15 cellular contexts compared by ENCODE assay signal in the genomic region with DNA sequence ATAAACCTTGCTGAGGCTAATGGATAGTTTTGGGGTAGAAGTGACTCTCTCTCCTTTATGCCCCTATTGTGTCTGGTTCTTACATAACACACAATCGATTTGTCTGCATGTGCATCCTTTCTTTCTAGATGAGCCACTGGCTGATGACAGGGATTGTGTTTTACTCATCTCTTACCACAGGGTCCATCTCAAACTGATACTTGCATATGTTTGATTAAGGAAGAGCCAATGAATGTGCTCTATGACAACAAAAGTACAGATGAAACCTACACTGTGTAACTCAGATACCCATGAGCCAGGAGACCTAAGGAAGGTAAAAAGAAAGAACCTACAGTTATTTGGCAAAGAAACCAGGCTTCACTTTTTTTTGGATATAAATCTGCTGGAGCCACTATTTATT. TPM values are rescaled to one million over a fixed set of nuclear protein-coding genes. Genes with fewer than 3 reads are reported as not detected.
DNase-seq lines count a peak whose midpoint lies in the region; ATAC-seq and TF ChIP-seq lines count a peak whose summit lies in the region.
"Had no signal": no experiment of that assay in that cellular context is flagged by ENCODE, and none has a peak within 500 bp of the region (broad histone marks: within the 10 kb centered on the region; RNA-seq: fewer than 3 reads in every experiment).

No MANE protein-coding gene starts in this region.

- H3K9me3 ChIP-seq in IMR-90 (ENCODE audit: control insufficient read depth, insufficient read depth, low read length) = no peaks in the 10 kb centered on the region
- no peaks in the 10 kb centered on the region for H3K9me3 ChIP-seq in tibial artery
- H3K9me3 ChIP-seq: BLaER1, Caco-2, HAP-1 had no signal

- no peaks in the 10 kb centered on the region for H3K36me3 Mint-ChIP-seq in activated T-cell treated with anti-CD3 and anti-CD28 coated beads, Interleukin-2, amount 50 U/mL, for 4 hours (ENCODE audit: insufficient read depth)
- H3K36me3 Mint-ChIP-seq in activated T-cell treated with anti-CD3 and anti-CD28 coated beads, Interleukin-2, amount 50 U/mL, for 24 hours (ENCODE audit: low read depth) = peaks cover 2% of the 10 kb centered on the region
- H3K36me3 Mint-ChIP-seq in stimulated activated effector memory CD8-positive, alpha-beta T cell treated with anti-CD3 and anti-CD28 coated beads, Interleukin-12 subunit alpha, Interleukin-12 subunit beta, amount 100 ng/mL, for 72 hours = peaks cover 5% of the 10 kb centered on the region

- no peak overlapping the region for H2AFZ ChIP-seq in IMR-90 (replicated peaks; ENCODE audit: low read length, poor library complexity)

- no peak overlapping the region for H2AK9ac ChIP-seq in IMR-90 (replicated peaks; ENCODE audit: low read depth, low read length, poor library complexity)

- H2BK20ac ChIP-seq in IMR-90 (ENCODE audit: low read depth, low read length) = no peak overlapping the region

- no peak overlapping the region for H3K23ac ChIP-seq in IMR-90 (ENCODE audit: low read depth, low read length)

- H4K91ac ChIP-seq in IMR-90 (ENCODE audit: insufficient read depth, low read depth, low read length) = no peak overlapping the region

- no peak for DNase-seq in activated CD4-positive, CD25-positive, alpha-beta regulatory T cell treated with anti-CD3 and anti-CD28 coated beads, Interleukin-2, amount 50 U/mL, for 72 hours
- no peak for DNase-seq in activated T-cell treated with anti-CD3 and anti-CD28 coated beads, Interleukin-2, amount 50 U/mL, for 4 hours
- no peak for DNase-seq in activated T-cell treated with anti-CD3 and anti-CD28 coated beads, Interleukin-2, amount 50 U/mL, for 24 hours
- no peak for DNase-seq in IMR-90
- peak in 1 of 2 donors; percentile 52 for DNase-seq in stimulated activated effector memory CD8-positive, alpha-beta T cell treated with anti-CD3 and anti-CD28 coated beads, Interleukin-12 subunit alpha, Interleukin-12 subunit beta, amount 100 ng/mL, for 72 hours (ENCODE audit: low spot score in 2 of 2)
- DNase-seq in dorsolateral prefrontal cortex = no peak
- DNase-seq in tibial artery = no peak
- DNase-seq: Caco-2; CD8-positive, alpha-beta memory T cell; DND-41; GDM1 had no signal

- no peaks in the 10 kb centered on the region for H3K4me1 Mint-ChIP-seq in activated T-cell treated with anti-CD3 and anti-CD28 coated beads, Interleukin-2, amount 50 U/mL, for 4 hours (ENCODE audit: low read depth)
- H3K4me1 Mint-ChIP-seq in activated T-cell treated with anti-CD3 and anti-CD28 coated beads, Interleukin-2, amount 50 U/mL, for 24 hours (ENCODE audit: low read depth) = peaks cover 12% of the 10 kb centered on the region
- no peaks in the 10 kb centered on the region for H3K4me1 Mint-ChIP-seq in stimulated activated effector memory CD8-positive, alpha-beta T cell treated with anti-CD3 and anti-CD28 coated beads, Interleukin-12 subunit alpha, Interleukin-12 subunit beta, amount 100 ng/mL, for 72 hours
- H3K4me1 Mint-ChIP-seq: CD8-positive, alpha-beta memory T cell had no signal

- no peak overlapping the region for H2BK15ac ChIP-seq in IMR-90 (ENCODE audit: low read depth, low read length)

- H3K4me2 ChIP-seq in IMR-90 (ENCODE audit: low read depth, low read length) = no peak overlapping the region
- H3K4me2 ChIP-seq: BLaER1 had no signal

- ATAC-seq in activated CD4-positive, CD25-positive, alpha-beta regulatory T cell treated with anti-CD3 and anti-CD28 coated beads, Interleukin-2, amount 50 U/mL, for 24 hours = peak; percentile 77 to 86
- ATAC-seq in activated T-cell treated with anti-CD3 and anti-CD28 coated beads, Interleukin-2, amount 50 U/mL, for 4 hours = peak; percentile 71 to 72
- ATAC-seq in IMR-90 (ENCODE audit: low read depth) = no peak
- peak; percentile 99 for ATAC-seq in stimulated activated effector memory CD8-positive, alpha-beta T cell treated with anti-CD3 and anti-CD28 coated beads, Interleukin-12 subunit alpha, Interleukin-12 subunit beta, amount 100 ng/mL, for 72 hours

- no peaks in the 10 kb centered on the region for H3K9me3 Mint-ChIP-seq in activated T-cell treated with anti-CD3 and anti-CD28 coated beads, Interleukin-2, amount 50 U/mL, for 4 hours
- H3K9me3 Mint-ChIP-seq in activated T-cell treated with anti-CD3 and anti-CD28 coated beads, Interleukin-2, amount 50 U/mL, for 24 hours = peaks cover 4% of the 10 kb centered on the region
- no peaks in the 10 kb centered on the region for H3K9me3 Mint-ChIP-seq in stimulated activated effector memory CD8-positive, alpha-beta T cell treated with anti-CD3 and anti-CD28 coated beads, Interleukin-12 subunit alpha, Interleukin-12 subunit beta, amount 100 ng/mL, for 72 hours

- CTCF ChIA-PET in IMR-90 (lab: Yijun Ruan, JAX) = no interaction called here

- H3K4me1 ChIP-seq in IMR-90 (ENCODE audit: control insufficient read depth, insufficient read depth, low read length) (peaks cover 5% of the 10 kb centered on the region), tibial artery (peaks cover 0 to 9% (median 2%) of the 10 kb centered on the region in 4 donors)
- H3K4me1 ChIP-seq: BLaER1 had no signal

- H2AK5ac ChIP-seq in IMR-90 (ENCODE audit: low read depth, low read length) = no peak overlapping the region

- H3K4ac ChIP-seq in IMR-90 (ENCODE audit: low read depth, low read length) = no peak overlapping the region

- H3K4me3 ChIP-seq in IMR-90 (ENCODE audit: insufficient read depth, low read depth, low read length) = no peak overlapping the region
- H3K4me3 ChIP-seq in dorsolateral prefrontal cortex = no peak overlapping the region
- H3K4me3 ChIP-seq in tibial artery = no peak overlapping the region
- H3K4me3 ChIP-seq: BLaER1, HAP-1 had no signal

- H4K5ac ChIP-seq in IMR-90 (ENCODE audit: low read depth, low read length) = no peak overlapping the region

- TF ChIP-seq CTCF in IMR-90 (conservative IDR thresholded peaks at IDR 0.05; ENCODE audit: low read depth, low read length) (no peak), dorsolateral prefrontal cortex (IDR thresholded peaks at IDR 0.05 in 54 of 56, conservative IDR thresholded peaks at IDR 0.05 in 2 of 56; ENCODE audit: low read depth in 1 of 56, partially characterized antibody in 56 of 56) (no peak), tibial artery (IDR thresholded peaks at IDR 0.05) (no peak)

- BruUV-seq in IMR-90 (replicated peaks; lab: Mats Ljungman, UMichigan) = no TSS peak

- no peaks in the 10 kb centered on the region for H4K20me1 ChIP-seq in IMR-90 (ENCODE audit: insufficient read depth, low read length)
- H4K20me1 ChIP-seq: BLaER1 had no signal

- no peak overlapping the region for H3K27ac Mint-ChIP-seq in activated T-cell treated with anti-CD3 and anti-CD28 coated beads, Interleukin-2, amount 50 U/mL, for 24 hours
- H3K27ac Mint-ChIP-seq in stimulated activated effector memory CD8-positive, alpha-beta T cell treated with anti-CD3 and anti-CD28 coated beads, Interleukin-12 subunit alpha, Interleukin-12 subunit beta, amount 100 ng/mL, for 72 hours = no peak overlapping the region
- H3K27ac Mint-ChIP-seq: CD8-positive, alpha-beta memory T cell had no signal

- peaks cover 4% of the 10 kb centered on the region for H3K27me3 Mint-ChIP-seq in activated T-cell treated with anti-CD3 and anti-CD28 coated beads, Interleukin-2, amount 50 U/mL, for 4 hours (ENCODE audit: low read depth)
- H3K27me3 Mint-ChIP-seq in activated T-cell treated with anti-CD3 and anti-CD28 coated beads, Interleukin-2, amount 50 U/mL, for 24 hours = peaks cover 4% of the 10 kb centered on the region

- no peak overlapping the region for H3K56ac ChIP-seq in IMR-90 (ENCODE audit: extremely low read depth, insufficient read depth, low read length)

- no peak overlapping the region for H3K27ac ChIP-seq in IMR-90 (ENCODE audit: insufficient read depth, low read length)
- H3K27ac ChIP-seq in dorsolateral prefrontal cortex = no peak overlapping the region
- H3K27ac ChIP-seq in tibial artery = no peak overlapping the region
- H3K27ac ChIP-seq: 22Rv1, BLaER1 had no signal

- POLR2A ChIA-PET in IMR-90 (lab: Charles Lee; ENCODE audit: unreplicated experiment) = no interaction called here

- 0 out of 2 replicates have a peak overlapping the region, but pooled peaks have one; percentile 6 for H3K14ac ChIP-seq in IMR-90 (replicated peaks; ENCODE audit: low read depth, low read length)

- dilution Hi-C loops in IMR-90 (cut with HindIII; ENCODE audit: low sequenced_read_pairs, unreplicated experiment) = no loop called here

- 0 out of 2 replicates have a peak, but pooled peaks cover 4% of the 10 kb centered on the region for H3K9me1 ChIP-seq in IMR-90 (ENCODE audit: insufficient read depth, low read length)

- no peak overlapping the region for H3K18ac ChIP-seq in IMR-90 (ENCODE audit: low read depth, low read length)

- no peak overlapping the region for H4K8ac ChIP-seq in IMR-90 (ENCODE audit: low read depth in 2 of 2, low read length in 2 of 2)

- no CpG with 5 or more reads among the region's 1 CpG for WGBS in IMR-90 (ENCODE audit: extremely low coverage in 2 of 2, insufficient read length in 1 of 2), 2 experiments

- H3K9ac ChIP-seq in IMR-90 (ENCODE audit: low read depth, low read length) = no peak overlapping the region
- H3K9ac ChIP-seq: BLaER1 had no signal

- no peaks in the 10 kb centered on the region for H3K79me1 ChIP-seq in IMR-90 (ENCODE audit: low read depth in 1 of 2, low read length in 2 of 2)

- in situ Hi-C loops in IMR-90 (cut with MboI; ENCODE audit: low sequenced_read_pairs) = no loop called here

- no peak for TF ChIP-seq RAD21 in IMR-90 (IDR thresholded peaks at IDR 0.05; ENCODE audit: low read length)

- no peak for TF ChIP-seq POLR2A in IMR-90 (IDR thresholded peaks at IDR 0.05; ENCODE audit: low read depth, low read length)

- H3K4me3 Mint-ChIP-seq in activated T-cell treated with anti-CD3 and anti-CD28 coated beads, Interleukin-2, amount 50 U/mL, for 4 hours = no peak overlapping the region
- H3K4me3 Mint-ChIP-seq in activated T-cell treated with anti-CD3 and anti-CD28 coated beads, Interleukin-2, amount 50 U/mL, for 24 hours = no peak overlapping the region
- no peak overlapping the region for H3K4me3 Mint-ChIP-seq in stimulated activated effector memory CD8-positive, alpha-beta T cell treated with anti-CD3 and anti-CD28 coated beads, Interleukin-12 subunit alpha, Interleukin-12 subunit beta, amount 100 ng/mL, for 72 hours
- H3K4me3 Mint-ChIP-seq: CD8-positive, alpha-beta memory T cell had no signal

- intact Hi-C loops in IMR-90 (cut with micrococcal nuclease) = no loop called here
- intact Hi-C loops in dorsolateral prefrontal cortex (cut with DNase I) = no loop called here
- intact Hi-C loops in tibial artery (cut with DNase I; ENCODE audit: low total_unique reads) = no loop called here

- H2BK120ac ChIP-seq in IMR-90 (ENCODE audit: low read depth, low read length) = no peak overlapping the region

- no peak overlapping the region for H2BK5ac ChIP-seq in IMR-90 (ENCODE audit: low read depth, low read length, poor library complexity, severe bottlenecking)

- H3K36me3 ChIP-seq in IMR-90 (ENCODE audit: control insufficient read depth, insufficient read depth, low read length) (no peaks in the 10 kb centered on the region), tibial artery (no peaks in the 10 kb centered on the region)
- H3K36me3 ChIP-seq: BLaER1, HAP-1 had no signal

- H3K27me3 ChIP-seq in IMR-90 (ENCODE audit: control insufficient read depth, insufficient read depth, low read length) = no peaks in the 10 kb centered on the region
- no peaks in the 10 kb centered on the region for H3K27me3 ChIP-seq in dorsolateral prefrontal cortex
- H3K27me3 ChIP-seq in tibial artery = no peaks in the 10 kb centered on the region
- H3K27me3 ChIP-seq: BLaER1 had no signal

RNA-seq across cellular contexts. Expression of a gene that starts 13.2 kb away (rescaled TPM):
- 100 to 1,000 TPM; 466 to 484 (median 470) TPM for total RNA-seq in activated T-cell treated with anti-CD3 and anti-CD28 coated beads, Interleukin-2, amount 50 U/mL, for 4 hours
- 268 and 323 TPM in 2 replicates for total RNA-seq in IMR-90 (2012; rRNA removed)
- polyA plus RNA-seq in IMR-90 (2012; rRNA removed) = 187 and 204 TPM in 2 replicates
- 31.6 and 185 TPM in 2 replicates for polyA plus RNA-seq in IMR-90 (2012; cell fraction: cytosol; rRNA removed)
- polyA plus RNA-seq in IMR-90 (2012; cell fraction: nucleus; rRNA removed; ENCODE audit: low replicate concordance) = 11.5 and 146 TPM in 2 replicates
- 100 to 1,000 TPM in 98 of 120 experiments, 10 to 100 TPM in 22; 80.5 to 158 (median 116) TPM for total RNA-seq in dorsolateral prefrontal cortex
